ENCODE assay signal across 20 cellular contexts in the genomic region with DNA sequence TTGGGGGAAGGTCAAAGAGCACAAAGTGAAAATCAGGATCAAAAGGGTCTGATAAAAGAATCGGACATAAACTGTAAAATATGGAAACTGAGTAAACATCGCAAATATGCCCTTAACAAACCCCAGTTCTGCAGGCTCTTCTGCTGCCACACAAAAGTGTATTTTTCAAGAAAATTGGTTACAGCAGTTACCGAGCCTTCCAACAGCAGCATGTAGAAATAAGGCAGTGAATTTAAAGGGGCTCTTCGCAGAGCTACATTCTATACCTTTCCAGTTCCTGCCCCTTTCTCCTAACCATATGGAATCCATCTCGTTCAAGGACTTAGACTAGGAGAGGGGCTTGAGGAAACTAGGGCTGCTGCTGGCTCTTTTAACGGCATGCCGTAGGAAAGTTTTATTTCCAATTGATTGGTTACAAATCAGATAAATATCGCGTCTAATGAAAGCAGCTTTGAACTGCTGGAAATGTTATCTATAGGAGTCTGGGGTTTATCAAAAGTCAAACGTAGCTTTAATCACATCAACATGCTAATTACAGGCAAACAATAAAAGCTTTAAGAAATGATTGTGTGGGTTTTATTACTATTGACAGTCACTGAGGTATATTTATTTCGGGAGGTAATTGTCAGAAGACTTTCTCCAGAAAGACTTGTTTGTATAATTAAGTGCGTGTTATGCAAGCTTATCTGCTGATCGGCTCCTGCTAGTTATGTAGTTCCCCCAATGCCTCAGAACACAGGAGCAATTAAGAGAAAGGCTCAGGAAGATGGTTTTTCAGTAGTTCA. TPM values are rescaled to one million over a fixed set of nuclear protein-coding genes. Genes with fewer than 3 reads are reported as not detected.
DNase-seq lines count a peak whose midpoint lies in the region; ATAC-seq and TF ChIP-seq lines count a peak whose summit lies in the region.
"Had no signal": no experiment of that assay in that cellular context is flagged by ENCODE, and none has a peak within 500 bp of the region (broad histone marks: within the 10 kb centered on the region; RNA-seq: fewer than 3 reads in every experiment).

No MANE protein-coding gene starts in this region.

- H3K9me3 Mint-ChIP-seq in CD8-positive, alpha-beta T cell, result peaks cover 4% of the 10 kb centered on the region

- peaks cover 2% of the 10 kb centered on the region for H3K27me3 ChIP-seq in CD8-positive, alpha-beta T cell (ENCODE audit: insufficient read depth, low read length)
- H3K27me3 ChIP-seq: colonic mucosa had no signal

- H3K27ac ChIP-seq in CD8-positive, alpha-beta T cell (ENCODE audit: low read depth, low read length), result no peak overlapping the region
- H3K27ac ChIP-seq: colonic mucosa, esophagus squamous epithelium, heart left ventricle, lower lobe of right lung had no signal

- H3K4me1 Mint-ChIP-seq in CD8-positive, alpha-beta T cell (ENCODE audit: low read depth), result peaks cover 3% of the 10 kb centered on the region
- H3K4me1 Mint-ChIP-seq: activated CD4-positive, alpha-beta T cell treated with anti-CD3 and anti-CD28 coated beads, Interleukin-2, amount 10 ng/mL, durations not matched to agents 7 days and 5 days had no signal

- no peak overlapping the region for H3K4me3 Mint-ChIP-seq in CD8-positive, alpha-beta T cell
- H3K4me3 Mint-ChIP-seq: activated CD4-positive, alpha-beta T cell treated with anti-CD3 and anti-CD28 coated beads, Interleukin-2, amount 10 ng/mL, durations not matched to agents 7 days and 5 days; CD8-positive, alpha-beta memory T cell; T-helper 17 cell had no signal

- H3K27me3 Mint-ChIP-seq in CD8-positive, alpha-beta T cell (ENCODE audit: low read depth), result peaks cover 33% of the 10 kb centered on the region

- no peak overlapping the region for H3K27ac Mint-ChIP-seq in CD8-positive, alpha-beta T cell
- H3K27ac Mint-ChIP-seq: activated CD4-positive, alpha-beta T cell treated with anti-CD3 and anti-CD28 coated beads, Interleukin-2, amount 10 ng/mL, durations not matched to agents 7 days and 5 days; CD8-positive, alpha-beta memory T cell; T-helper 17 cell had no signal

- no peaks in the 10 kb centered on the region for H3K9me3 ChIP-seq in CD8-positive, alpha-beta T cell (ENCODE audit: low read length)
- H3K9me3 ChIP-seq: colonic mucosa, esophagus squamous epithelium had no signal

- H3K4me1 ChIP-seq in CD8-positive, alpha-beta T cell (ENCODE audit: insufficient read depth, low read length), result no peaks in the 10 kb centered on the region
- H3K4me1 ChIP-seq: colonic mucosa had no signal

- no peak for TF ChIP-seq CTCF in CD8-positive, alpha-beta T cell (IDR thresholded peaks at IDR 0.05)

- no peaks in the 10 kb centered on the region for H3K36me3 ChIP-seq in CD8-positive, alpha-beta T cell (ENCODE audit: insufficient read depth, low read length)
- H3K36me3 ChIP-seq: colonic mucosa, esophagus squamous epithelium, heart left ventricle, lower lobe of right lung had no signal

- intact Hi-C loops in CD8-positive, alpha-beta T cell (cut with DNase I, micrococcal nuclease), result no loop called here

- CTCF ChIA-PET in CD8-positive, alpha-beta T cell (lab: Charles Lee), result no interaction called here

- DNase-seq in NCI-H446 (lab: John Stamatoyannopoulos, UW) (peak; percentile 49 to 57), fibroblast of peridontal ligament (ENCODE audit: extremely low read depth) (peak; percentile 68), superior temporal gyrus (ENCODE audit: extremely low spot score) (peak; percentile 4), NOMO-1 (lab: John Stamatoyannopoulos, UW; ENCODE audit: unreplicated experiment in 2 of 2) (no peak)
- no peak for DNase-seq in CD8-positive, alpha-beta T cell
- DNase-seq: activated CD4-positive, alpha-beta T cell treated with anti-CD3 and anti-CD28 coated beads, Interleukin-2, amount 10 ng/mL, durations not matched to agents 7 days and 5 days; activated CD8-positive, alpha-beta memory T cell treated with anti-CD3 and anti-CD28 coated beads, Interleukin-2, amount 50 U/mL, for 4 hours; CD8-positive, alpha-beta memory T cell; colonic mucosa; DMS79; esophagus squamous epithelium; heart left ventricle; lower lobe of right lung; NCI-H1092; nucleus accumbens; SIG-M5; stimulated activated CD4-positive, alpha-beta T cell treated with anti-CD3 and anti-CD28 coated beads, Interleukin-12 subunit alpha, Interleukin-12 subunit beta, amount 100 ng/mL, for 4 hours; T-helper 17 cell had no signal

- no peaks in the 10 kb centered on the region for H3K36me3 Mint-ChIP-seq in CD8-positive, alpha-beta T cell
- H3K36me3 Mint-ChIP-seq: CD8-positive, alpha-beta memory T cell had no signal

- POLR2A ChIA-PET in CD8-positive, alpha-beta T cell (lab: Charles Lee), result interaction anchor here (1.0 kb wide), 1 partner anchor 1212 kb away, joined by 3 read pairs; no protein-coding TSS in a partner anchor

- peak overlapping the region; percentile 23; the same call in 1 of the 2 replicates for H3K4me3 ChIP-seq in GM08714 (ENCODE audit: low read length)
- no peak overlapping the region for H3K4me3 ChIP-seq in CD8-positive, alpha-beta T cell (ENCODE audit: low read depth, low read length)
- H3K4me3 ChIP-seq: colonic mucosa, esophagus squamous epithelium, heart left ventricle, lower lobe of right lung had no signal

- no peak for ATAC-seq in GM21529 (IDR thresholded peaks at IDR 0.05; ENCODE audit: unreplicated experiment)
- ATAC-seq in CD8-positive, alpha-beta T cell, result no peak
- ATAC-seq: heart left ventricle, lower lobe of right lung, T-helper 17 cell had no signal

RNA-seq across cellular contexts. Expression of a gene that starts 59.1 kb away (rescaled TPM):
- total RNA-seq in CD8-positive, alpha-beta T cell, result 10 to 100 TPM; 24.8 to 26.1 TPM

Comparison
In these comparisons a context has a peak if more than half of its experiments do, and no peak if none do; other contexts are left out.
1. DNase-seq: peak in NCI-H446 (2 of 2), fibroblast of peridontal ligament (single experiment) and superior temporal gyrus (single experiment); none in NOMO-1 (0 of 2) and CD8-positive, alpha-beta T cell (0 of 7).